ENCODE assay signal across 2 cellular contexts in the genomic region with DNA sequence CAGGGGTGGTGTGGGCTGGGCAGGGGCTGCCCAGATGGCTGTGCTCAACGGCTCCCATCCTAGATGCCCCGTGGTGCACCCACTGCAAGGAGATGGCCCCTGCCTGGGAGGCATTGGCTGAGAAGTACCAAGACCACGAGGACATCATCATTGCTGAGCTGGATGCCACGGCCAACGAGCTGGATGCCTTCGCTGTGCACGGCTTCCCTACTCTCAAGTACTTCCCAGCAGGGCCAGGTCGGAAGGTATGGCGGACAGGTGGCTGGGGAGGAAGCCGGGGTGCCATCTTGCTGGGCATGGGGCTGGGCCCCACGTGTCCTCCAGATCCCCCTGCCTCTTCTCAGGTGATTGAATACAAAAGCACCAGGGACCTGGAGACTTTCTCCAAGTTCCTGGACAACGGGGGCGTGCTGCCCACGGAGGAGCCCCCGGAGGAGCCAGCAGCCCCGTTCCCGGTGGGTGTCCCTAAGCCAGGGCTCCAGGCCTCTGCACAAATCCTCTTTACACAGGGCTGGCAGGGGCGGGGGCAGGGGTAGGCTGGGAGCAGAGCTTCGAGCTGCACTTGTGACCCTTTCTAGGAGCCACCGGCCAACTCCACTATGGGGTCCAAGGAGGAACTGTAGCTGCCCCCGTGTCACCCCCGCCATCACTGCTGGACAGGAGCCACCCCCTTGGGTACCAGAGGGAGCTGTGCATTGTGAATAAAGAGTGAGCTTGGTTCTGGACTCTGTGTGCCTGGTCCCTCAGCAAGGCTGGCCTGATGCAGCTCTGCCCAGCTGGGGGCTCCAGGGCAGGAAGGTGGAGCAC.
TF ChIP-seq lines count a peak whose summit lies in the region.

No MANE protein-coding gene starts in this region.

TF ChIP-seq in HepG2, 621 proteins besides CTCF, POLR2A, EP300 and RAD21:
- TF ChIP-seq ZNF746 (CRISPR knock-in tag; IDR thresholded peaks at IDR 0.05): no peak
- TF ChIP-seq AGO2 (optimal IDR thresholded peaks at IDR 0.05; ENCODE audit: low read depth, low read length): peak; percentile 55
- TF ChIP-seq FOSL2 (CRISPR knock-in tag; IDR thresholded peaks at IDR 0.05): no peak
- no peak for TF ChIP-seq POLR2AphosphoS2 (IDR thresholded peaks at IDR 0.05; ENCODE audit: low read depth, low read length)
- TF ChIP-seq ZNF747 (CRISPR knock-in tag; IDR thresholded peaks at IDR 0.05; ENCODE audit: borderline replicate concordance): no peak
- TF ChIP-seq, protein P1, sequence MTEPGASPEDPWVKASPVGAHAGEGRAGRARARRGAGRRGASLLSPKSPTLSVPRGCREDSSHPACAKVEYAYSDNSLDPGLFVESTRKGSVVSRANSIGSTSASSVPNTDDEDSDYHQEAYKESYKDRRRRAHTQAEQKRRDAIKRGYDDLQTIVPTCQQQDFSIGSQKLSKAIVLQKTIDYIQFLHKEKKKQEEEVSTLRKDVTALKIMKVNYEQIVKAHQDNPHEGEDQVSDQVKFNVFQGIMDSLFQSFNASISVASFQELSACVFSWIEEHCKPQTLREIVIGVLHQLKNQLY (CRISPR knock-in tag; IDR thresholded peaks at IDR 0.05): no peak
- TF ChIP-seq ZFP41 (CRISPR knock-in tag; IDR thresholded peaks at IDR 0.05; ENCODE audit: borderline replicate concordance): no peak
- TF ChIP-seq RBM22 (optimal IDR thresholded peaks at IDR 0.05; ENCODE audit: low read length): peak; percentile 17
- TF ChIP-seq, protein P2, sequence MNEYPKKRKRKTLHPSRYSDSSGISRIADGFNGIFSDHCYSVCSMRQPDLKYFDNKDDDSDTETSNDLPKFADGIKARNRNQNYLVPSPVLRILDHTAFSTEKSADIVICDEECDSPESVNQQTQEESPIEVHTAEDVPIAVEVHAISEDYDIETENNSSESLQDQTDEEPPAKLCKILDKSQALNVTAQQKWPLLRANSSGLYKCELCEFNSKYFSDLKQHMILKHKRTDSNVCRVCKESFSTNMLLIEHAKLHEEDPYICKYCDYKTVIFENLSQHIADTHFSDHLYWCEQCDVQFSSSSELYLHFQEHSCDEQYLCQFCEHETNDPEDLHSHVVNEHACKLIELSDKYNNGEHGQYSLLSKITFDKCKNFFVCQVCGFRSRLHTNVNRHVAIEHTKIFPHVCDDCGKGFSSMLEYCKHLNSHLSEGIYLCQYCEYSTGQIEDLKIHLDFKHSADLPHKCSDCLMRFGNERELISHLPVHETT (CRISPR knock-in tag; conservative IDR thresholded peaks at IDR 0.05): no peak
- no peak for TF ChIP-seq ZFAT (CRISPR knock-in tag; conservative IDR thresholded peaks at IDR 0.05)

TF ChIP-seq in GM12891, 5 proteins besides CTCF, POLR2A, EP300 and RAD21:
- TF ChIP-seq TAF1 (IDR thresholded peaks at IDR 0.05; ENCODE audit: low read depth, low read length) (no peak), POU2F2 (IDR thresholded peaks at IDR 0.05; ENCODE audit: low read depth, low read length) (no peak), POLR2AphosphoS5 (IDR thresholded peaks at IDR 0.05; ENCODE audit: low read depth, low read length) (no peak), SPI1 (IDR thresholded peaks at IDR 0.05; ENCODE audit: low read depth, low read length) (no peak)
